6 cellular contexts compared by ENCODE assay signal in the genomic region with DNA sequence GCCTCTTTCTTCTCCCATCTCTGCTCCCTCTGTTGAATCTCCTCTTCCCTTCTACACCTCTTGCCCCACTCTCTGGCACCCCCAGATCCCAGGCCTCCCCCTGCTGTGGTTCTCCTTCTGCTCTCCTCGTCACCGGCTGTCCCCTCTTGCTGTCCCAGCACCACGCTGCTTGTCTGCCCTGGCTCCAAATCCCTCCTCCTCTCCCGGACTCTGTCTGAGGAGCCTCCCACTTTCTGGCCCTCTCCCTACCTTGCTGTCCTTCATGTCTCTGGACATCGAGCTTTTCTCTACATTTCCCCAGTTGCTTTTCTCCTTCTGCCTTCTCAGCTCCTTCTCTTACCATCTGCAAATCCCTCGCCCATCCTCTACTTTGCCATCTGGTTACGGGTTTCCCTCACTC. TPM values are rescaled to one million over a fixed set of nuclear protein-coding genes. Genes with fewer than 3 reads are reported as not detected.
DNase-seq lines count a peak whose midpoint lies in the region; TF ChIP-seq lines count a peak whose summit lies in the region.

No MANE protein-coding gene starts in this region.

- 45 to 73% (median 54%) methylated on average over 7 of the region's 7 CpGs for WGBS in spleen, 5 donors

- H3K4me1 ChIP-seq in PC-9 (replicated peaks; ENCODE audit: insufficient read depth) (peaks cover 3% of the 10 kb centered on the region; the same call in 1 of the 2 replicates), spleen (peaks cover 0 to 22% (median 12%) of the 10 kb centered on the region in 6 donors)

- CTCF ChIA-PET in PC-9 (lab: Charles Lee), result interaction anchor here (0.6 kb wide), 1 partner anchor 333 kb away, joined by 3 read pairs; no protein-coding TSS in a partner anchor

- H3K4me2 ChIP-seq in PC-9, result peak overlapping the region; percentile 90

- peak overlapping the region; percentile 93 for H3K4me3 ChIP-seq in PC-9
- H3K4me3 ChIP-seq in epithelial cell of esophagus (ENCODE audit: low read length), result peak overlapping the region; percentile 64
- H3K4me3 ChIP-seq in spleen, result peak overlapping the region; percentile 53 to 76 (median 59)

- DNase-seq in PC-9, result peak in 1 of 2 experiments; percentile 1
- DNase-seq in epithelial cell of esophagus (ENCODE audit: low read depth), result peak; percentile 1
- DNase-seq in spleen, result no peak
- DNase-seq in MV-4-11 (lab: John Stamatoyannopoulos, UW), result no peak
- DNase-seq in NK-92 treated with Interleukin-12 subunit alpha and Interleukin-12 subunit beta, amount 100 ng/mL, for 24 hours (lab: John Stamatoyannopoulos, UW), result no peak
- no peak for DNase-seq in germinal center (ENCODE audit: low spot score)

- TF ChIP-seq POLR2A in spleen (IDR thresholded peaks at IDR 0.05), result no peak

- H3K9me2 ChIP-seq in PC-9 (ENCODE audit: insufficient read depth), result no peaks in the 10 kb centered on the region

- peaks cover 25% of the 10 kb centered on the region for H3K36me3 ChIP-seq in PC-9 (ENCODE audit: low read depth)
- H3K36me3 ChIP-seq in spleen, result peaks cover 0 to 34% (median 16%) of the 10 kb centered on the region in 6 donors

- BruUV-seq in PC-9 (replicated peaks; lab: Mats Ljungman, UMichigan), result no TSS peak

- intact Hi-C loops in PC-9 (cut with micrococcal nuclease; ENCODE audit: unreplicated experiment) (loop anchor here (10.0 kb wide), 1 partner anchor 163 kb away; no protein-coding TSS in a partner anchor), spleen (cut with DNase I; ENCODE audit: low total_unique reads) (no loop called here)

- no peaks in the 10 kb centered on the region for H4K20me1 ChIP-seq in PC-9 (ENCODE audit: insufficient read depth)

- peaks cover 56% of the 10 kb centered on the region for H3K9me3 ChIP-seq in PC-9 (ENCODE audit: insufficient read depth, low read depth)
- peaks cover 0 to 88% (median 56%) of the 10 kb centered on the region in 8 donors for H3K9me3 ChIP-seq in spleen

- H3K27ac ChIP-seq in PC-9 (no peak overlapping the region), spleen (peak overlapping the region in 7 of 8 donors; percentile 66 to 87 (median 83))

- TF ChIP-seq CTCF in PC-9 (conservative IDR thresholded peaks at IDR 0.05) (no peak), epithelial cell of esophagus (IDR thresholded peaks at IDR 0.05; ENCODE audit: insufficient read depth, low read depth, low read length, missing control alignments) (no peak), spleen (IDR thresholded peaks at IDR 0.05 in 8 of 11, conservative IDR thresholded peaks at IDR 0.05 in 3 of 11) (no peak)

- H3K79me2 ChIP-seq in PC-9 (ENCODE audit: low read depth), result peaks cover 13% of the 10 kb centered on the region

- H3F3A ChIP-seq in PC-9 (ENCODE audit: insufficient read depth, low read depth), result no peaks in the 10 kb centered on the region

- POLR2A ChIA-PET in PC-9 (lab: Charles Lee; ENCODE audit: unreplicated experiment), result no interaction called here

- peak overlapping the region; percentile 100; the same call in 1 of the 2 replicates for H2AFZ ChIP-seq in PC-9

- H3K27me3 ChIP-seq in PC-9 (ENCODE audit: insufficient read depth, low read depth), result no peaks in the 10 kb centered on the region
- H3K27me3 ChIP-seq in spleen (replicated peaks in 1 of 7), result no peaks in the 10 kb centered on the region

RNA-seq across cellular contexts. Expression of gene ZNF347, which starts 1.3 kb away (rescaled TPM):
- total RNA-seq in PC-9 (2021), result 13.6 and 15.3 TPM in 2 replicates
- total RNA-seq in spleen, result 10 to 100 TPM; 20.2 to 41.5 (median 31.2) TPM
- 1 to 10 TPM; 2.9 to 5.9 (median 3.8) TPM for polyA plus RNA-seq in spleen

RNA-seq across cellular contexts. Expression of gene ZNF415, which starts 24.9 kb away (rescaled TPM):
- total RNA-seq in PC-9 (2021), result 9.6 and 12.9 TPM in 2 replicates
- total RNA-seq in spleen, result 10 to 100 TPM in 5 of 7 donors, 1 to 10 TPM in 2; 7.3 to 17.0 (median 12.8) TPM
- 1 to 10 TPM; 2.8 to 5.6 (median 4.8) TPM for polyA plus RNA-seq in spleen

RNA-seq across cellular contexts. Expression of gene ZNF665, which starts 35.6 kb away (rescaled TPM):
- total RNA-seq in PC-9 (2021) (6.8 and 11.2 TPM in 2 replicates), spleen (1 to 10 TPM; 2.8 to 7.3 (median 4.9) TPM)
- 1 to 10 TPM; 1.9 to 4.4 (median 2.9) TPM for polyA plus RNA-seq in spleen

RNA-seq across cellular contexts. Expression of gene ZNF160, which starts 54.4 kb away (rescaled TPM):
- total RNA-seq in PC-9 (2021) (25.1 and 27.4 TPM in 2 replicates), spleen (100 to 1,000 TPM in 3 of 7 donors, 10 to 100 TPM in 4; 80.3 to 154 (median 98.6) TPM)
- polyA plus RNA-seq in spleen, result 10 to 100 TPM; 14.4 to 30.1 (median 17.3) TPM
